ENCODE assay signal across 1 cellular context in the genomic region with DNA sequence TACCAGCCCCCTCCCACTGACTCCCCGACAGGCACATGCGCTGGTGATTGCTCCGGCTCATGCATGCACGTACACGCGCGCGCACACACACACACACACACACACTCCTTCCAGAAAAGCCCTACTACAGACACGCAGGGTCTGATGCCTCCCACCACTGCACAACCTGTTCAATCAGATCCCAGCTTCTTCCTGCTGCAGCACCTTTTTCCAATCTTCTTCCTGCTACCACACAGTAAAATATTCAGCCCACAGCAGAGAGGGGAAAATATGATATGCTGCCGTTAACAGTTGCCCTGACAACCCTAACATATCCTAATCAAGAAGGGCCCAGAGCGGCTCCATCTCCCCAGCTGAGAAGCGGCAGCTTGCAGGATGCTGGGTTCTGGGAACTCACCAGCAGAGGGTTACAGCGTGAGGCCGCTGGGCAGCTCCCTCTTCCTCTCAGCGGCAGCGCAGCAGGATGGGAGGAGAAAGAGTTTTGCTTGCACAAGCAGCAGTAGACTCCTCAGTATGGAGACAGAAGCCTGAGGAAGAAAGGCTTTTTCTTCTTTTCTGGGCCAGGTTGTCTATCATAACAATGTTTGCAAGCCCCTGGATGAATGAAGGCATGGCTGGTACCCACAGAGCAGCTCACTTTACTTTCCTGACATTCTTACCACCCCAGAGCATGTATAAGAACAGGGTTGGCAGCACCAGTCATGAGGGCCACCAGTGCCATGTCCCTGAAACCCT.
TF ChIP-seq lines count a peak whose summit lies in the region.

No MANE protein-coding gene starts in this region.

TF ChIP-seq in SK-N-SH, 30 proteins besides CTCF, POLR2A, EP300 and RAD21 (continued from another document):
- TF ChIP-seq, protein P1, sequence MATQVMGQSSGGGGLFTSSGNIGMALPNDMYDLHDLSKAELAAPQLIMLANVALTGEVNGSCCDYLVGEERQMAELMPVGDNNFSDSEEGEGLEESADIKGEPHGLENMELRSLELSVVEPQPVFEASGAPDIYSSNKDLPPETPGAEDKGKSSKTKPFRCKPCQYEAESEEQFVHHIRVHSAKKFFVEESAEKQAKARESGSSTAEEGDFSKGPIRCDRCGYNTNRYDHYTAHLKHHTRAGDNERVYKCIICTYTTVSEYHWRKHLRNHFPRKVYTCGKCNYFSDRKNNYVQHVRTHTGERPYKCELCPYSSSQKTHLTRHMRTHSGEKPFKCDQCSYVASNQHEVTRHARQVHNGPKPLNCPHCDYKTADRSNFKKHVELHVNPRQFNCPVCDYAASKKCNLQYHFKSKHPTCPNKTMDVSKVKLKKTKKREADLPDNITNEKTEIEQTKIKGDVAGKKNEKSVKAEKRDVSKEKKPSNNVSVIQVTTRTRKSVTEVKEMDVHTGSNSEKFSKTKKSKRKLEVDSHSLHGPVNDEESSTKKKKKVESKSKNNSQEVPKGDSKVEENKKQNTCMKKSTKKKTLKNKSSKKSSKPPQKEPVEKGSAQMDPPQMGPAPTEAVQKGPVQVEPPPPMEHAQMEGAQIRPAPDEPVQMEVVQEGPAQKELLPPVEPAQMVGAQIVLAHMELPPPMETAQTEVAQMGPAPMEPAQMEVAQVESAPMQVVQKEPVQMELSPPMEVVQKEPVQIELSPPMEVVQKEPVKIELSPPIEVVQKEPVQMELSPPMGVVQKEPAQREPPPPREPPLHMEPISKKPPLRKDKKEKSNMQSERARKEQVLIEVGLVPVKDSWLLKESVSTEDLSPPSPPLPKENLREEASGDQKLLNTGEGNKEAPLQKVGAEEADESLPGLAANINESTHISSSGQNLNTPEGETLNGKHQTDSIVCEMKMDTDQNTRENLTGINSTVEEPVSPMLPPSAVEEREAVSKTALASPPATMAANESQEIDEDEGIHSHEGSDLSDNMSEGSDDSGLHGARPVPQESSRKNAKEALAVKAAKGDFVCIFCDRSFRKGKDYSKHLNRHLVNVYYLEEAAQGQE (IDR thresholded peaks at IDR 0.05; ENCODE audit: low read depth, low read length), result peak; percentile 45; the same call in 1 of the 2 replicates
- TF ChIP-seq ELF1 (IDR thresholded peaks at IDR 0.05) (no peak), YY1 (IDR thresholded peaks at IDR 0.05; ENCODE audit: low read depth) (no peak), SMC3 (IDR thresholded peaks at IDR 0.05; ENCODE audit: low read depth, low read length) (peak; percentile 40; the same call in 1 of the 2 replicates), FOSL2 (IDR thresholded peaks at IDR 0.05; ENCODE audit: borderline replicate concordance, low read depth) (no peak), MXI1 (IDR thresholded peaks at IDR 0.05; ENCODE audit: low read depth, low read length) (peak; percentile 46), NFIC (IDR thresholded peaks at IDR 0.05; ENCODE audit: borderline replicate concordance) (no peak)
- TF ChIP-seq, protein P2, sequence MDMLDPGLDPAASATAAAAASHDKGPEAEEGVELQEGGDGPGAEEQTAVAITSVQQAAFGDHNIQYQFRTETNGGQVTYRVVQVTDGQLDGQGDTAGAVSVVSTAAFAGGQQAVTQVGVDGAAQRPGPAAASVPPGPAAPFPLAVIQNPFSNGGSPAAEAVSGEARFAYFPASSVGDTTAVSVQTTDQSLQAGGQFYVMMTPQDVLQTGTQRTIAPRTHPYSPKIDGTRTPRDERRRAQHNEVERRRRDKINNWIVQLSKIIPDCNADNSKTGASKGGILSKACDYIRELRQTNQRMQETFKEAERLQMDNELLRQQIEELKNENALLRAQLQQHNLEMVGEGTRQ (IDR thresholded peaks at IDR 0.05; ENCODE audit: borderline replicate concordance, low read depth, low read length), result no peak
